In the genomic region with DNA sequence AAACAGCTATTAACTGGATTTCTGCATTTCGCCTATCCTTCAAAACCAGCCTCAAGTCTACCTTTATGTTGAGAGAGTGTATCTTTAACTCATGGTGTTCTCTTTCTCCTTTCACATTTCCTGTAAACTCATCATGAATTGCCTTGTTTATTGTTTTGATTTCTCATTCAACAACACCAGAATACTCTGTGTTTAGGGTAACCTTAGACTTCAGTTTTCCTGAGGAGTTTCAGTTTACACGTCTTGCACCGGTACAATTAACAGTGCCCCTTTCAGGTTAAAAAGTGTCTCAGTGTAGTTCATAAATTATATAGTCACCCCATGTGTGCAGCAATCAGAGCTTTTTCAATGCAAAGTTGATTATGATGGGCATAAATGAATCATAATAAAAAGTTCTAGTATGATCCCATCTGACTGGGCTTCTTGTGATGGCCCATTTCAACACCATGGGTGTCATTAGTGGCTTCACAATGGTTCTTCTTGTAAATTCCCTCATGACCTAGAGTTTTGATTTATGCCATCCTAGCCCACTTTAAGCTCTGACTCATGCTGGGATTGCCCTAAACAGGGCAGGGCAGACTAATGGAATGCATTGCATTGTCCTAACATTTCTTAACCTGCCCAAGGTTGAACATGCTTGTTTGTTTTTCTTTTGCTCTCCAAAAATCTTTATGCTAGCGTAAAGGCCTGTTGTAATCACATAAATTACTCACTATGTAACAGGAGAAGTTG, we compare ENCODE assay signal across 12 cellular contexts. TPM values are rescaled to one million over a fixed set of nuclear protein-coding genes. Genes with fewer than 3 reads are reported as not detected.
DNase-seq lines count a peak whose midpoint lies in the region; ATAC-seq and TF ChIP-seq lines count a peak whose summit lies in the region.
"Had no signal": no experiment of that assay in that cellular context is flagged by ENCODE, and none has a peak within 500 bp of the region (broad histone marks: within the 10 kb centered on the region; RNA-seq: fewer than 3 reads in every experiment).

No MANE protein-coding gene starts in this region.

- peaks cover 0 to 68% (median 11%) of the 10 kb centered on the region in 4 donors for H3K4me1 ChIP-seq in tibial nerve

- no peak for ATAC-seq in HG03432 (IDR thresholded peaks at IDR 0.05; ENCODE audit: unreplicated experiment)

- no peaks in the 10 kb centered on the region for H3K27me3 ChIP-seq in tibial nerve

- H3K9me3 ChIP-seq in tibial nerve = no peaks in the 10 kb centered on the region

- no peak overlapping the region for H3K4me3 ChIP-seq in tibial nerve

- peaks cover 0 to 5% (median 0%) of the 10 kb centered on the region in 3 donors for H3K36me3 ChIP-seq in tibial nerve

- WGBS in tibial nerve, 2 donors = 58 to 62% methylated on average over 4 of the region's 4 CpGs

- no peak for TF ChIP-seq EP300 in tibial nerve (IDR thresholded peaks at IDR 0.05)

- TF ChIP-seq POLR2A in tibial nerve (IDR thresholded peaks at IDR 0.05) = no peak

- H3K27ac ChIP-seq in VCaP (peak overlapping the region; percentile 53; the same call in 1 of the 2 replicates), tibial nerve (peak overlapping the region; percentile 58 to 98 (median 81))

- TF ChIP-seq CTCF in VCaP (conservative IDR thresholded peaks at IDR 0.05) = no peak
- TF ChIP-seq CTCF in tibial nerve (IDR thresholded peaks at IDR 0.05) = no peak

- DNase-seq in HS-27A (ENCODE audit: low read depth) = peak; percentile 53
- peak; percentile 43 for DNase-seq in iPS-NIHi11 (ENCODE audit: low spot score)
- DNase-seq in tibial nerve (ENCODE audit: low spot score in 2 of 2) = no peak
- no peak for DNase-seq in MV-4-11 (lab: John Stamatoyannopoulos, UW)
- no peak for DNase-seq in germinal center (ENCODE audit: low spot score)
- no peak for DNase-seq in NCI-H187 (lab: John Stamatoyannopoulos, UW)
- DNase-seq: activated CD4-positive, alpha-beta T cell treated with anti-CD3 and anti-CD28 coated beads, Interleukin-2, amount 50 U/mL, for 4 hours; anterior cingulate cortex; Karpas-422 had no signal

RNA-seq across cellular contexts. Expression of gene ITGB8, which starts 22.0 kb away (rescaled TPM):
- total RNA-seq in tibial nerve = 100 to 1,000 TPM; 199 to 606 (median 388) TPM
- total RNA-seq: OCI-LY7 had no signal

Comparison
In these comparisons a context has a peak if more than half of its experiments do, and no peak if none do; other contexts are left out.
1. DNase-seq: peak in HS-27A (single experiment) and iPS-NIHi11 (single experiment); none in tibial nerve (0 of 2), MV-4-11 (single experiment), germinal center (single experiment) and NCI-H187 (0 of 2).